8 cellular contexts compared by ENCODE assay signal in the genomic region with DNA sequence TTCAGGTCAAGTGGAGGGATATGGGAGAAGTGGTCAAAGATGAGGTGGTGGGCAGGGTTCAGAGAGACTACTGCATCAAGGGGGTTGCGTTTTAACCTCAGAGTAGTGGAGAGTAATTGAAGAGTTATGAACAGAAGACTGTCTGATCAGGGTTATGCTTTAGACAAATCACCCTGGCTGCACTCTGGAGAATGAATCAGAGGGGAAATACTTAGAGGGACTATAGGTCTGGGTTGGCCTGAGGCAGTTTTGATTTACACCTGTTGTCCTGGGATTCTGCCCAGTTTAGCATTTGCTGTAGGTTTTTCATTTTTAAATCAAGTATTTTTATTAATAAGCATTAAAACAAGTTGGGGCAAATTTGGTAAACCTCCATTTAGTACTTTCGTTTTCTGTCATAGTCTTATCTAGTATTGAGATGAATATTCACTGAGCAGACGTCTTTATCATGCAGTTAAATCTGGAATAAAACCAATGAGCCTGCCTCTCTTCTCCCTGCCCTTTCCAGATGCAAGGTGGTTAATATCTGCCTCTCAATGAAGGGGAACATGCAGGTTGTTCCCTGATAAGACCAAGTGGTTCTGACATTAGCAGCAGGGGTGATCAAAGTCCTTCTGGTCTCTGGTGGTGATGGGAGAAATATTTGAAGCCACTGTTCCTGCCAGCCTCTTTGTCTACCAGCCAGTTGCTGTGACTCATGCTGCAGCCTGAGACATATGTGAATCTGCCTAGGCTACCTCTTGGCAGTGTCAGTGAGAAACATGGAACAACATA.
DNase-seq lines count a peak whose midpoint lies in the region; ATAC-seq and TF ChIP-seq lines count a peak whose summit lies in the region.

No MANE protein-coding gene starts in this region.

- no peak for DNase-seq in CD8-positive, alpha-beta memory T cell
- DNase-seq in M059J (ENCODE audit: low read depth) = peak; percentile 37
- DNase-seq in cerebellum (ENCODE audit: low spot score) = peak; percentile 27
- DNase-seq in coronary artery (ENCODE audit: low spot score) = no peak
- no peak for DNase-seq in HCEC 1CT
- no peak for DNase-seq in ureter (ENCODE audit: low spot score)

- H3K27ac ChIP-seq in CD8-positive, alpha-beta memory T cell (ENCODE audit: low read depth, low read length) = no peak overlapping the region
- H3K27ac ChIP-seq in coronary artery = no peak overlapping the region

- peaks cover 5% of the 10 kb centered on the region for H3K4me1 ChIP-seq in CD8-positive, alpha-beta memory T cell (ENCODE audit: insufficient read depth, low read length)

- no peak overlapping the region for H3K4me3 ChIP-seq in CD8-positive, alpha-beta memory T cell (ENCODE audit: low read length)
- no peak overlapping the region for H3K4me3 ChIP-seq in coronary artery

- no peaks in the 10 kb centered on the region for H3K36me3 ChIP-seq in CD8-positive, alpha-beta memory T cell (ENCODE audit: insufficient read depth, low read length)

- no peaks in the 10 kb centered on the region for H3K27me3 ChIP-seq in CD8-positive, alpha-beta memory T cell (ENCODE audit: insufficient read depth, low read length, poor library complexity, severe bottlenecking)

- H3K9me3 Mint-ChIP-seq in CD8-positive, alpha-beta memory T cell = peaks cover 0 to 4% (median 0%) of the 10 kb centered on the region in 5 donors

- H3K4me1 Mint-ChIP-seq in CD8-positive, alpha-beta memory T cell = peaks cover 15 to 27% (median 19%) of the 10 kb centered on the region in 3 donors

- ATAC-seq in GM19351 (IDR thresholded peaks at IDR 0.05; ENCODE audit: unreplicated experiment) = peak; percentile 65
- no peak for ATAC-seq in HG02763 (IDR thresholded peaks at IDR 0.05; ENCODE audit: unreplicated experiment)

- POLR2A ChIA-PET in CD8-positive, alpha-beta memory T cell (lab: Charles Lee) = no interaction called here

- H3K27ac Mint-ChIP-seq in CD8-positive, alpha-beta memory T cell = peak overlapping the region in 6 of 8 donors; percentile 37 to 68 (median 50)

- TF ChIP-seq CTCF in coronary artery (IDR thresholded peaks at IDR 0.05) = no peak

- H3K36me3 Mint-ChIP-seq in CD8-positive, alpha-beta memory T cell = peaks cover 0 to 2% (median 0%) of the 10 kb centered on the region in 3 donors

- CTCF ChIA-PET in CD8-positive, alpha-beta memory T cell (lab: Charles Lee) = no interaction called here

- no peaks in the 10 kb centered on the region for H3K9me3 ChIP-seq in CD8-positive, alpha-beta memory T cell (ENCODE audit: low read length)

- peak overlapping the region in 6 of 7 donors; percentile 1 to 79 (median 55) for H3K4me3 Mint-ChIP-seq in CD8-positive, alpha-beta memory T cell

- H3K27me3 Mint-ChIP-seq in CD8-positive, alpha-beta memory T cell = peaks cover 0 to 4% of the 10 kb centered on the region in 2 donors

Comparison
In these comparisons a context has a peak if more than half of its experiments do, and no peak if none do; other contexts are left out.
1. DNase-seq: peak in M059J (single experiment) and cerebellum (single experiment); none in CD8-positive, alpha-beta memory T cell (0 of 5), coronary artery (single experiment), HCEC 1CT (single experiment) and ureter (single experiment).